In the genomic region with DNA sequence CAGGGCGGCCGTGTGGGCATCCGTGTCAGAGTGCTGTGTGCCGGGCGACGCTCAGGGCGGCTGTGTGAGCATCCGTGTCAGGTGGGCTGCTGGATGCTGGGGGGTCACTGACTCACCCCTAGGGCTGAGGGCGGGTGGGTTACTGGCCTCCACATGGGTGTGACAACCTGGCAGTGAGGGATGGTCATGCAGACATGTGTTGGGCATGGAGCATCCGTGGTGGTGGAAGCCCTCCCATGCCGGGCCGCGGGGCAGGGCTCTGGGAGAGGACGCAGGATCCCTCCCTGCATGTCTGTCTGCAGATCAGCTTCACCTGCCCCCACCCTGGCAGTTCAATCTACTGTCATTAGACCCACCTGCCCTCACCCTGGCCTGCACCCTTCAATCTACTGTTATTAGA, we compare ENCODE assay signal across 11 cellular contexts.
"Had no signal": no experiment of that assay in that cellular context is flagged by ENCODE, and none has a peak within 500 bp of the region (broad histone marks: within the 10 kb centered on the region; RNA-seq: fewer than 3 reads in every experiment).

No MANE protein-coding gene starts in this region.

- H3K27ac Mint-ChIP-seq: activated T-helper 1 cell treated with anti-CD3 and anti-CD28 coated beads, Interleukin-12 subunit alpha, Interleukin-12 subunit beta, Interleukin-2, Interleukin-4 antibody, amounts not matched to agents 30 ng/mL and 10 ng/mL and 1 ng/mL, durations not matched to agents 14 hours and 24 hours and 36 hours; nephron had no signal

- H3K4me3 ChIP-seq: tibial nerve had no signal

- ATAC-seq: activated CD4-positive, CD25-positive, alpha-beta regulatory T cell treated with anti-CD3 and anti-CD28 coated beads, Interleukin-2, amount 50 U/mL, for 24 hours; esophagus mucosa had no signal

- H3K4me1 Mint-ChIP-seq: nephron had no signal

- H3K9me3 ChIP-seq: tibial nerve had no signal

- DNase-seq: activated CD4-positive, alpha-beta T cell treated with anti-CD3 and anti-CD28 coated beads, Interleukin-2, amount 50 U/mL, for 48 hours; activated naive CD4-positive, alpha-beta T cell treated with anti-CD3 and anti-CD28 coated beads, Interleukin-2, amount 50 U/mL, for 16 hours; SIG-M5; stimulated activated CD4-positive, alpha-beta T cell treated with anti-CD3 and anti-CD28 coated beads, Interleukin-15, amount 100 ng/mL, for 24 hours; stimulated activated CD4-positive, alpha-beta T cell treated with anti-CD3 and anti-CD28 coated beads, Interleukin-4, amount 100 ng/mL, for 4 hours had no signal

- H3K27me3 ChIP-seq: tibial nerve had no signal

- H3K4me3 Mint-ChIP-seq: activated T-helper 1 cell treated with anti-CD3 and anti-CD28 coated beads, Interleukin-12 subunit alpha, Interleukin-12 subunit beta, Interleukin-2, Interleukin-4 antibody, amounts not matched to agents 30 ng/mL and 10 ng/mL and 1 ng/mL, durations not matched to agents 14 hours and 24 hours and 36 hours; central memory CD8-positive, alpha-beta T cell; nephron had no signal

- H3K9me3 Mint-ChIP-seq: activated T-helper 1 cell treated with anti-CD3 and anti-CD28 coated beads, Interleukin-12 subunit alpha, Interleukin-12 subunit beta, Interleukin-2, Interleukin-4 antibody, amounts not matched to agents 30 ng/mL and 10 ng/mL and 1 ng/mL, durations not matched to agents 14 hours and 24 hours and 36 hours; central memory CD8-positive, alpha-beta T cell had no signal

- H3K36me3 ChIP-seq: tibial nerve had no signal

- H3K27ac ChIP-seq: tibial nerve had no signal

- H3K4me1 ChIP-seq: tibial nerve had no signal
